1 cellular context compared by ENCODE assay signal in the genomic region with DNA sequence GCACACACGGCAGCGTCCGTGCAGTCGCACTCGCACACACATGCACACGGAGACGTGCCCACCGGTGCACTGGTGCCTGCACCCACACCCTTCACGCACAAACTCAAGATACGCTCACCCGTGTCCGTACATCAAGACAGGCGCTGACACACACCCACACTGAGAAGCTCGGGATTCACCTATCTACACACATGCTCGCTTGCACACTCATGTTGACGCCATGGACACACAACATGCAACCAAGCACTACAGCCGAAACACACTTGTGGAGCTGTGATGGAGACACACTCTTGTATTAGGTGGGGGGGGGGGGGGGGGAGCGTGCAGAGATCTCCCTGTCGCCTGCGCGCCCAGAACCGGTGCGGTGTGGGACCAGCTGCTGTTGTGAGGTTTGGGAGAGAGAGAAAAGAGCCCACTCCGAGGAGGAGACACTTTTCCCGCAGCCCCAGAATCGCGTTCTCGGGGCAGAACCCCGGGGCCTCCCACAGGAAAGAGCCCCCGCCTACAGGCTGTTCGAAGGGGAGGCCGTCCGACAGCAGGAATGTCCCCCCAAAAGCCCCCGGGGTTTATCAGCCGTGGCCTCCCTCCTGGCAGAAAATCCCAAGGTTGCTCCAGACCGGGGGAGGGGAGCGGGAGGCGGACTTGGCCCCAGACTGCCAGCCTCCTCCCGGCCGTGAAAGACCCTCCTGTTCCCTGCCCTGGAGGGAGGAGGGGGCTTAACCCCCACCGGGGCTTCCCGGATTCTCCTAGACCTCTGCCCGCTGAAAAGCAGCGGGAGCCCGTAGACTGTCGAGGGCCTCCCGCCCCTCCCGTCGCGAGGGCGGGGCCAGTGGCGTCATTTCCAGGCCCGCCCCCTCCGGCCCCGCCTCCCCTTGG.
TF ChIP-seq lines count a peak whose summit lies in the region.

No MANE protein-coding gene starts in this region.

TF ChIP-seq in HEK293, 187 proteins besides CTCF, POLR2A, EP300 and RAD21 (continued from another document and continues in another):
- peak; percentile 80; the same call in 1 of the 2 replicates for TF ChIP-seq KLF10 (tag by site-specific recombination; IDR thresholded peaks at IDR 0.05)
- peak; percentile 3; the same call in 1 of the 2 replicates for TF ChIP-seq ZBTB17 (tag by site-specific recombination; IDR thresholded peaks at IDR 0.05)
- no peak for TF ChIP-seq ZNF544 (tag by site-specific recombination; IDR thresholded peaks at IDR 0.05)
- TF ChIP-seq ZNF335 (tag by site-specific recombination; conservative IDR thresholded peaks at IDR 0.05): peak; percentile 86
- TF ChIP-seq ZNF555 (tag by site-specific recombination; conservative IDR thresholded peaks at IDR 0.05): no peak
- 0 out of 2 replicates have a peak, but pooled peaks have one; percentile 50 for TF ChIP-seq ZNF792 (tag by site-specific recombination; IDR thresholded peaks at IDR 0.05)
- TF ChIP-seq SP7 (tag by site-specific recombination; IDR thresholded peaks at IDR 0.05): peak; percentile 24
- 0 out of 2 replicates have a peak, but pooled peaks have one; percentile 34 for TF ChIP-seq ZNF837 (tag by site-specific recombination; IDR thresholded peaks at IDR 0.05)
- no peak; the same call in 1 of the 2 replicates for TF ChIP-seq ZNF324 (tag by site-specific recombination; IDR thresholded peaks at IDR 0.05)
- TF ChIP-seq GLIS1 (tag by site-specific recombination; IDR thresholded peaks at IDR 0.05): peak; percentile 37
- TF ChIP-seq, protein P1, sequence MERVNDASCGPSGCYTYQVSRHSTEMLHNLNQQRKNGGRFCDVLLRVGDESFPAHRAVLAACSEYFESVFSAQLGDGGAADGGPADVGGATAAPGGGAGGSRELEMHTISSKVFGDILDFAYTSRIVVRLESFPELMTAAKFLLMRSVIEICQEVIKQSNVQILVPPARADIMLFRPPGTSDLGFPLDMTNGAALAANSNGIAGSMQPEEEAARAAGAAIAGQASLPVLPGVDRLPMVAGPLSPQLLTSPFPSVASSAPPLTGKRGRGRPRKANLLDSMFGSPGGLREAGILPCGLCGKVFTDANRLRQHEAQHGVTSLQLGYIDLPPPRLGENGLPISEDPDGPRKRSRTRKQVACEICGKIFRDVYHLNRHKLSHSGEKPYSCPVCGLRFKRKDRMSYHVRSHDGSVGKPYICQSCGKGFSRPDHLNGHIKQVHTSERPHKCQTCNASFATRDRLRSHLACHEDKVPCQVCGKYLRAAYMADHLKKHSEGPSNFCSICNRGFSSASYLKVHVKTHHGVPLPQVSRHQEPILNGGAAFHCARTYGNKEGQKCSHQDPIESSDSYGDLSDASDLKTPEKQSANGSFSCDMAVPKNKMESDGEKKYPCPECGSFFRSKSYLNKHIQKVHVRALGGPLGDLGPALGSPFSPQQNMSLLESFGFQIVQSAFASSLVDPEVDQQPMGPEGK (tag by site-specific recombination; IDR thresholded peaks at IDR 0.05): peak; percentile 94
- peak; percentile 93 for TF ChIP-seq SP2 (tag by site-specific recombination; IDR thresholded peaks at IDR 0.05)
- peak; percentile 96; the same call in 1 of the 2 replicates for TF ChIP-seq PRDM2 (tag by site-specific recombination; IDR thresholded peaks at IDR 0.05; ENCODE audit: borderline replicate concordance)
- 0 out of 2 replicates have a peak, but pooled peaks have one; percentile 9 for TF ChIP-seq ZNF692 (tag by site-specific recombination; IDR thresholded peaks at IDR 0.05)
- no peak for TF ChIP-seq HOXA7 (CRISPR knock-in tag; IDR thresholded peaks at IDR 0.05; ENCODE audit: borderline replicate concordance)
- TF ChIP-seq ZNF2 (tag by site-specific recombination; IDR thresholded peaks at IDR 0.05): 0 out of 2 replicates have a peak, but pooled peaks have one; percentile 55
- no peak for TF ChIP-seq ZNF530 (tag by site-specific recombination; IDR thresholded peaks at IDR 0.05; ENCODE audit: low read depth)
- peak; percentile 51; the same call in 1 of the 2 replicates for TF ChIP-seq ZNF561 (tag by site-specific recombination; IDR thresholded peaks at IDR 0.05; ENCODE audit: borderline replicate concordance)
- TF ChIP-seq ZXDB (tag by site-specific recombination; IDR thresholded peaks at IDR 0.05): peak; percentile 59
- TF ChIP-seq ZNF140 (tag by site-specific recombination; IDR thresholded peaks at IDR 0.05): no peak
- TF ChIP-seq IKZF3 (tag by site-specific recombination; IDR thresholded peaks at IDR 0.05): peak; percentile 96
- TF ChIP-seq, protein P2, sequence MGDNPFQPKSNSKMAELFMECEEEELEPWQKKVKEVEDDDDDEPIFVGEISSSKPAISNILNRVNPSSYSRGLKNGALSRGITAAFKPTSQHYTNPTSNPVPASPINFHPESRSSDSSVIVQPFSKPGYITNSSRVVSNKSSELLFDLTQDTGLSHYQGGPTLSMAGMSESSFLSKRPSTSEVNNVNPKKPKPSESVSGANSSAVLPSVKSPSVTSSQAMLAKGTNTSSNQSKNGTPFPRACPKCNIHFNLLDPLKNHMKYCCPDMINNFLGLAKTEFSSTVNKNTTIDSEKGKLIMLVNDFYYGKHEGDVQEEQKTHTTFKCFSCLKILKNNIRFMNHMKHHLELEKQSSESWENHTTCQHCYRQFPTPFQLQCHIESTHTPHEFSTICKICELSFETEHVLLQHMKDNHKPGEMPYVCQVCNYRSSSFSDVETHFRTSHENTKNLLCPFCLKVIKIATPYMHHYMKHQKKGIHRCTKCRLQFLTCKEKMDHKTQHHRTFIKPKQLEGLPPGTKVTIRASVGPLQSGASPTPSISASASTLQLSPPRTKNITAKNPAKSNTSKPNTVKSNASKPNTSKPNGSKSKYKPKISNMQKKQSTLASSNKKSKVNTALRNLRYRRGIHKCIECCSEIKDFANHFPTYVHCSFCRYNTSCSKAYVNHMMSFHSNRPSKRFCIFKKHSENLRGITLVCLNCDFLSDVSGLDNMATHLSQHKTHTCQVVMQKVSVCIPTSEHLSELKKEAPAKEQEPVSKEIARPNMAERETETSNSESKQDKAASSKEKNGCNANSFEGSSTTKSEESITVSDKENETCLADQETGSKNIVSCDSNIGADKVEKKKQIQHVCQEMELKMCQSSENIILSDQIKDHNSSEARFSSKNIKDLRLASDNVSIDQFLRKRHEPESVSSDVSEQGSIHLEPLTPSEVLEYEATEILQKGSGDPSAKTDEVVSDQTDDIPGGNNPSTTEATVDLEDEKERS (tag by site-specific recombination; IDR thresholded peaks at IDR 0.05): no peak
- peak; percentile 98 for TF ChIP-seq SP3 (tag by site-specific recombination; IDR thresholded peaks at IDR 0.05)
- peak; percentile 34; the same call in 1 of the 2 replicates for TF ChIP-seq ZBTB11 (tag by site-specific recombination; conservative IDR thresholded peaks at IDR 0.05; ENCODE audit: low read depth)
- no peak for TF ChIP-seq ZNF76 (tag by site-specific recombination; IDR thresholded peaks at IDR 0.05; ENCODE audit: borderline replicate concordance, low read depth)
- peak; percentile 94 for TF ChIP-seq SCRT2 (tag by site-specific recombination; IDR thresholded peaks at IDR 0.05)
- TF ChIP-seq ZFP69B (tag by site-specific recombination; IDR thresholded peaks at IDR 0.05): 0 out of 2 replicates have a peak, but pooled peaks have one; percentile 8
- TF ChIP-seq, protein P3, sequence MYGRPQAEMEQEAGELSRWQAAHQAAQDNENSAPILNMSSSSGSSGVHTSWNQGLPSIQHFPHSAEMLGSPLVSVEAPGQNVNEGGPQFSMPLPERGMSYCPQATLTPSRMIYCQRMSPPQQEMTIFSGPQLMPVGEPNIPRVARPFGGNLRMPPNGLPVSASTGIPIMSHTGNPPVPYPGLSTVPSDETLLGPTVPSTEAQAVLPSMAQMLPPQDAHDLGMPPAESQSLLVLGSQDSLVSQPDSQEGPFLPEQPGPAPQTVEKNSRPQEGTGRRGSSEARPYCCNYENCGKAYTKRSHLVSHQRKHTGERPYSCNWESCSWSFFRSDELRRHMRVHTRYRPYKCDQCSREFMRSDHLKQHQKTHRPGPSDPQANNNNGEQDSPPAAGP (tag by site-specific recombination; IDR thresholded peaks at IDR 0.05): peak; percentile 66
- peak; percentile 95 for TF ChIP-seq KLF9 (tag by site-specific recombination; IDR thresholded peaks at IDR 0.05; ENCODE audit: low read depth)
- no peak for TF ChIP-seq BCL11A (tag by site-specific recombination; IDR thresholded peaks at IDR 0.05; ENCODE audit: low read depth)
- TF ChIP-seq ZNF513 (tag by site-specific recombination; IDR thresholded peaks at IDR 0.05): no peak
- TF ChIP-seq ZFP3 (tag by site-specific recombination; IDR thresholded peaks at IDR 0.05; ENCODE audit: low read depth): no peak
- 0 out of 2 replicates have a peak, but pooled peaks have one; percentile 8 for TF ChIP-seq ZNF184 (tag by site-specific recombination; IDR thresholded peaks at IDR 0.05)
- peak; percentile 57; the same call in 1 of the 2 replicates for TF ChIP-seq ZSCAN23 (tag by site-specific recombination; IDR thresholded peaks at IDR 0.05)
- TF ChIP-seq TCF7L2 (IDR thresholded peaks at IDR 0.05; ENCODE audit: borderline replicate concordance, low read depth, low read length): no peak
- peak; percentile 59; the same call in 1 of the 2 replicates for TF ChIP-seq ZNF223 (tag by site-specific recombination; IDR thresholded peaks at IDR 0.05)
